Comparison of ENCODE assay signal across 7 cellular contexts in genomic region chr19:15450528-15450890, GRCh38. TPM values are rescaled to one million over a fixed set of nuclear protein-coding genes. Genes with fewer than 3 reads are reported as not detected.
DNase-seq lines count a peak whose midpoint lies in the region; ATAC-seq and TF ChIP-seq lines count a peak whose summit lies in the region.
"Had no signal": no experiment of that assay in that cellular context is flagged by ENCODE, and none has a peak within 500 bp of the region (broad histone marks: within the 10 kb centered on the region; RNA-seq: fewer than 3 reads in every experiment).

No MANE protein-coding gene starts in this region.

- H2BK5ac ChIP-seq in trophoblast cell (ENCODE audit: low read depth, low read length, poor library complexity) = no peak overlapping the region

- H2BK12ac ChIP-seq in trophoblast cell (ENCODE audit: low read length) = no peak overlapping the region

- H3K27ac ChIP-seq in HCT116 (ENCODE audit: low read depth, low read length) = no peak overlapping the region; the same call in 1 of the 2 replicates
- H3K27ac ChIP-seq in ascending aorta = peak overlapping the region; percentile 64 to 86
- no peak overlapping the region for H3K27ac ChIP-seq in trophoblast cell (ENCODE audit: low read depth, low read length)

- H3K36me3 ChIP-seq in HCT116 (ENCODE audit: control insufficient read depth in 1 of 2, insufficient read depth in 2 of 2, low read length in 2 of 2) (no peaks in the 10 kb centered on the region), ascending aorta (no peaks in the 10 kb centered on the region), trophoblast cell (ENCODE audit: control insufficient read depth in 1 of 2, insufficient read depth in 2 of 2, low read length in 2 of 2) (no peaks in the 10 kb centered on the region)

- H4K8ac ChIP-seq in trophoblast cell (ENCODE audit: low read depth, low read length) = peak overlapping the region; percentile 63

- H2AK5ac ChIP-seq in trophoblast cell (ENCODE audit: low read length) = no peak overlapping the region

- no peak overlapping the region for H3K4ac ChIP-seq in trophoblast cell (ENCODE audit: low read depth, low read length)

- no peak for TF ChIP-seq POLR2A in HCT116 (IDR thresholded peaks at IDR 0.05; ENCODE audit: borderline replicate concordance, extremely low read depth, insufficient read depth, insufficient read length)

- DNase-seq in HCT116 (ENCODE audit: low read depth, low spot score) (no peak), ascending aorta (ENCODE audit: low spot score in 2 of 2) (no peak), trophoblast cell (no peak)

- TF ChIP-seq CTCF in HCT116 (IDR thresholded peaks at IDR 0.05 in 2 of 3, conservative IDR thresholded peaks at IDR 0.05 in 1 of 3; ENCODE audit: borderline replicate concordance in 1 of 3, insufficient read depth in 1 of 3, low read depth in 2 of 3, low read length in 2 of 3) (no peak), ascending aorta (IDR thresholded peaks at IDR 0.05) (no peak)

- H3K4me2 ChIP-seq in HCT116 (ENCODE audit: low read length) = peak overlapping the region; percentile 56
- peak overlapping the region; percentile 68 for H3K4me2 ChIP-seq in trophoblast cell (ENCODE audit: low read length)

- no peak overlapping the region for H3K23ac ChIP-seq in trophoblast cell (ENCODE audit: low read length)

- H3K9ac ChIP-seq in HCT116 (ENCODE audit: low read length) (no peak overlapping the region), trophoblast cell (ENCODE audit: low read length) (no peak overlapping the region)

- no peaks in the 10 kb centered on the region for H3K9me2 ChIP-seq in HCT116 (ENCODE audit: insufficient read depth)

- no peaks in the 10 kb centered on the region for H3K27me3 ChIP-seq in HCT116 (ENCODE audit: insufficient read depth, low read length)
- no peaks in the 10 kb centered on the region for H3K27me3 ChIP-seq in ascending aorta
- H3K27me3 ChIP-seq in trophoblast cell (ENCODE audit: insufficient read depth, low read length) = peaks cover 15% of the 10 kb centered on the region

- no peaks in the 10 kb centered on the region for H3K9me3 ChIP-seq in HCT116 (ENCODE audit: control insufficient read depth in 1 of 2, insufficient read depth in 1 of 2, low read depth in 1 of 2, low read length in 2 of 2)
- no peaks in the 10 kb centered on the region for H3K9me3 ChIP-seq in ascending aorta
- peaks cover 21% of the 10 kb centered on the region for H3K9me3 ChIP-seq in trophoblast cell (ENCODE audit: insufficient read depth, low read depth, low read length)

- H3K14ac ChIP-seq in trophoblast cell (ENCODE audit: low read length) = no peak overlapping the region

- no peak for ATAC-seq in HCT116
- ATAC-seq in GM19035 (IDR thresholded peaks at IDR 0.05; ENCODE audit: unreplicated experiment) = no peak
- no peak for ATAC-seq in GM18907 (IDR thresholded peaks at IDR 0.05; ENCODE audit: unreplicated experiment)
- no peak for ATAC-seq in HG02642 (IDR thresholded peaks at IDR 0.05; ENCODE audit: poor library complexity, unreplicated experiment)

- peak overlapping the region in 1 of 2 experiments; percentile 7; a peak in 1 of 4 replicates for H3K4me3 ChIP-seq in HCT116 (replicated peaks in 1 of 2; ENCODE audit: low read depth in 1 of 2, low read length in 2 of 2)
- no peak overlapping the region for H3K4me3 ChIP-seq in ascending aorta
- no peak overlapping the region for H3K4me3 ChIP-seq in trophoblast cell (ENCODE audit: low read depth, low read length)

- BruUV-seq in HCT116 (replicated peaks; lab: Mats Ljungman, UMichigan) = no TSS peak

- H4K91ac ChIP-seq in trophoblast cell (ENCODE audit: low read depth, low read length) = no peak overlapping the region

- RAD21 ChIA-PET in HCT116 (lab: Charles Lee; ENCODE audit: low non-redundant PET in 1 of 2, low total read pairs in 2 of 2, uncharacterized antibody in 2 of 2, unreplicated experiment in 2 of 2) = no interaction called here

- peaks cover 15 to 38% of the 10 kb centered on the region in 2 experiments; a peak in 3 of 4 replicates for H3K4me1 ChIP-seq in HCT116 (ENCODE audit: control insufficient read depth in 1 of 2, insufficient read depth in 2 of 2, low read length in 2 of 2)
- H3K4me1 ChIP-seq in ascending aorta = peaks cover 11 to 30% of the 10 kb centered on the region in 2 donors
- peaks cover 8 to 11% of the 10 kb centered on the region in 2 experiments for H3K4me1 ChIP-seq in trophoblast cell (ENCODE audit: control insufficient read depth in 1 of 2, insufficient read depth in 2 of 2, low read length in 2 of 2)

- no peak overlapping the region for H2BK120ac ChIP-seq in trophoblast cell (ENCODE audit: insufficient read depth, low read length, poor library complexity)

- no peak for TF ChIP-seq RAD21 in HCT116 (IDR thresholded peaks at IDR 0.05; ENCODE audit: low read depth)

- WGBS in trophoblast cell (ENCODE audit: extremely low coverage, insufficient coverage, insufficient read length) = 100% methylated on average over 1 of the region's 1 CpG

- H3K18ac ChIP-seq in trophoblast cell (ENCODE audit: low read length) = no peak overlapping the region

- intact Hi-C loops in HCT116 (cut with micrococcal nuclease) (loop anchor here (10.0 kb wide), 1 partner anchor 104 kb away; no protein-coding TSS in a partner anchor), ascending aorta (cut with DNase I) (loop anchor here (2.0 to 5.0 kb wide), 6 partner anchors 18 to 343 kb away; partner anchors contain the start of genes AKAP8L and SYDE1)

- no peaks in the 10 kb centered on the region for H4K20me1 ChIP-seq in HCT116 (ENCODE audit: insufficient read depth)

- no peaks in the 10 kb centered on the region for H3K79me2 ChIP-seq in HCT116 (ENCODE audit: insufficient read depth, low read length)
- H3K79me2 ChIP-seq in trophoblast cell (ENCODE audit: control insufficient read depth, insufficient read depth, low read length, poor library complexity) = no peaks in the 10 kb centered on the region

- CTCF ChIA-PET in HCT116 (lab: Charles Lee) = no interaction called here

- POLR2A ChIA-PET in HCT116 (lab: Charles Lee) = no interaction called here

- H2AFZ ChIP-seq in HCT116 (ENCODE audit: low read depth, low read length, poor library complexity, severe bottlenecking) (peak overlapping the region; percentile 100), trophoblast cell (ENCODE audit: insufficient read depth, low read length, poor library complexity) (peak overlapping the region; percentile 15)

- no peaks in the 10 kb centered on the region for H3K79me1 ChIP-seq in trophoblast cell (ENCODE audit: low read length)

- peak overlapping the region; percentile 47 for H4K12ac ChIP-seq in trophoblast cell (ENCODE audit: low read depth, low read length)

TF ChIP-seq in HCT116, 20 proteins besides CTCF, POLR2A, EP300 and RAD21:
- TF ChIP-seq ZNF274 (IDR thresholded peaks at IDR 0.05; ENCODE audit: low read depth, low read length) (no peak), ZBTB33 (IDR thresholded peaks at IDR 0.05; ENCODE audit: extremely low read depth, insufficient replicate concordance, low read length) (no peak), FOSL1 (IDR thresholded peaks at IDR 0.05; ENCODE audit: low read depth) (no peak), ELF1 (IDR thresholded peaks at IDR 0.05; ENCODE audit: borderline replicate concordance, low read depth) (no peak), ZFX (IDR thresholded peaks at IDR 0.05) (no peak)

RNA-seq across cellular contexts. Expression of gene WIZ, which starts 0.8 kb away (rescaled TPM):
- 28.4 TPM for total RNA-seq in HCT116 (2021; ENCODE audit: unreplicated experiment)
- 13.8 and 16.3 TPM in 2 replicates for polyA plus RNA-seq in HCT116 (2012)
- 90.4 TPM for total RNA-seq in ascending aorta
- polyA plus RNA-seq in trophoblast cell (2013) = 31.0 and 32.1 TPM in 2 replicates

RNA-seq across cellular contexts. Expression of gene RASAL3, which starts 13.8 kb away (rescaled TPM):
- total RNA-seq in HCT116 (2021; ENCODE audit: unreplicated experiment) (0.57 TPM), ascending aorta (4.4 TPM)
- polyA plus RNA-seq in HCT116 (2012) = not detected in 2 replicates
- polyA plus RNA-seq in trophoblast cell (2013) = 0.01 TPM in 1 of 2 replicates, not detected in the other
- total RNA-seq: SK-MEL-5 had no signal

RNA-seq across cellular contexts. Expression of gene PGLYRP2, which starts 28.8 kb away (rescaled TPM):
- total RNA-seq in HCT116 (2021; ENCODE audit: unreplicated experiment) (not detected), ascending aorta (not detected)
- polyA plus RNA-seq in HCT116 (2012) = not detected in 2 replicates
- not detected in 2 replicates for polyA plus RNA-seq in trophoblast cell (2013)
- total RNA-seq: SK-MEL-5 had no signal

RNA-seq across cellular contexts. Expression of gene AKAP8L, which starts 31.7 kb away (rescaled TPM):
- total RNA-seq in HCT116 (2021; ENCODE audit: unreplicated experiment) (106 TPM), ascending aorta (143 TPM)
- 84.8 and 106 TPM in 2 replicates for polyA plus RNA-seq in HCT116 (2012)
- polyA plus RNA-seq in trophoblast cell (2013) = 92.6 and 94.5 TPM in 2 replicates

RNA-seq across cellular contexts. Expression of gene CYP4F22, which starts 57.8 kb away (rescaled TPM):
- total RNA-seq in HCT116 (2021; ENCODE audit: unreplicated experiment) (4.9 TPM), ascending aorta (not detected)
- 2.9 and 4.5 TPM in 2 replicates for polyA plus RNA-seq in HCT116 (2012)
- polyA plus RNA-seq in trophoblast cell (2013) = 0.51 and 0.52 TPM in 2 replicates
- total RNA-seq: SK-MEL-5 had no signal

Comparison
In these comparisons a context has a peak if more than half of its experiments do, and no peak if none do; other contexts are left out.
1. H3K27ac ChIP-seq: peak in ascending aorta (2 of 2); none in HCT116 (single experiment) and trophoblast cell (single experiment).